13 cellular contexts compared by ENCODE assay signal in genomic region chr2:181354626-181355025, GRCh38.
DNase-seq lines count a peak whose midpoint lies in the region; ATAC-seq lines count a peak whose summit lies in the region.
"Had no signal": no experiment of that assay in that cellular context is flagged by ENCODE, and none has a peak within 500 bp of the region (broad histone marks: within the 10 kb centered on the region; RNA-seq: fewer than 3 reads in every experiment).

No MANE protein-coding gene starts in this region.

- no peak overlapping the region for H3K4me3 Mint-ChIP-seq in stimulated activated naive CD8-positive, alpha-beta T cell treated with anti-CD3 and anti-CD28 coated beads, Interleukin-15, amount 100 ng/mL, for 72 hours
- no peak overlapping the region for H3K4me3 Mint-ChIP-seq in activated CD8-positive, alpha-beta T cell treated with anti-CD3 and anti-CD28 coated beads, Interleukin-2, amount 10 ng/mL, durations not matched to agents 7 days and 5 days
- H3K4me3 Mint-ChIP-seq: memory B cell had no signal

- peaks cover 44% of the 10 kb centered on the region for H3K4me1 Mint-ChIP-seq in stimulated activated naive CD8-positive, alpha-beta T cell treated with anti-CD3 and anti-CD28 coated beads, Interleukin-15, amount 100 ng/mL, for 72 hours
- peaks cover 16% of the 10 kb centered on the region for H3K4me1 Mint-ChIP-seq in activated CD8-positive, alpha-beta T cell treated with anti-CD3 and anti-CD28 coated beads, Interleukin-2, amount 10 ng/mL, durations not matched to agents 7 days and 5 days (ENCODE audit: low read depth)

- peaks cover 16% of the 10 kb centered on the region for H3K36me3 Mint-ChIP-seq in activated CD8-positive, alpha-beta T cell treated with anti-CD3 and anti-CD28 coated beads, Interleukin-2, amount 10 ng/mL, durations not matched to agents 7 days and 5 days (ENCODE audit: low read depth)
- H3K36me3 Mint-ChIP-seq: memory B cell had no signal

- DNase-seq in stimulated activated naive CD8-positive, alpha-beta T cell treated with anti-CD3 and anti-CD28 coated beads, Interleukin-15, amount 100 ng/mL, for 72 hours = no peak
- no peak for DNase-seq in stimulated activated naive CD8-positive, alpha-beta T cell treated with anti-CD3 and anti-CD28 coated beads, Interleukin-15, Interleukin-2, amounts not matched to agents 100 U/mL and 50 U/mL, for 24 hours
- DNase-seq in RPMI7951 (ENCODE audit: low read depth) = peak; percentile 69
- DNase-seq in fibroblast of peridontal ligament (ENCODE audit: extremely low read depth) = peak; percentile 87
- no peak for DNase-seq in activated T-cell treated with anti-CD3 and anti-CD28 coated beads, Interleukin-2, amount 50 U/mL, for 48 hours
- no peak for DNase-seq in activated CD4-positive, alpha-beta T cell treated with anti-CD3 and anti-CD28 coated beads, Interleukin-2, amount 50 U/mL, for 1 hour
- no peak for DNase-seq in activated CD8-positive, alpha-beta T cell treated with anti-CD3 and anti-CD28 coated beads, Interleukin-2, amount 10 ng/mL, durations not matched to agents 7 days and 5 days
- no peak for DNase-seq in NCI-H510A (lab: John Stamatoyannopoulos, UW)
- DNase-seq: cerebellar nuclear complex, NCI-H187, retina, upper lobe of left lung had no signal

- no peak overlapping the region for H3K27ac Mint-ChIP-seq in stimulated activated naive CD8-positive, alpha-beta T cell treated with anti-CD3 and anti-CD28 coated beads, Interleukin-15, amount 100 ng/mL, for 72 hours
- no peak overlapping the region for H3K27ac Mint-ChIP-seq in activated CD8-positive, alpha-beta T cell treated with anti-CD3 and anti-CD28 coated beads, Interleukin-2, amount 10 ng/mL, durations not matched to agents 7 days and 5 days
- H3K27ac Mint-ChIP-seq: memory B cell had no signal

- no peaks in the 10 kb centered on the region for H3K9me3 Mint-ChIP-seq in stimulated activated naive CD8-positive, alpha-beta T cell treated with anti-CD3 and anti-CD28 coated beads, Interleukin-15, amount 100 ng/mL, for 72 hours
- H3K9me3 Mint-ChIP-seq in activated CD8-positive, alpha-beta T cell treated with anti-CD3 and anti-CD28 coated beads, Interleukin-2, amount 10 ng/mL, durations not matched to agents 7 days and 5 days (ENCODE audit: insufficient read depth) = peaks cover 10% of the 10 kb centered on the region

- H3K27me3 Mint-ChIP-seq in stimulated activated naive CD8-positive, alpha-beta T cell treated with anti-CD3 and anti-CD28 coated beads, Interleukin-15, amount 100 ng/mL, for 72 hours = no peaks in the 10 kb centered on the region
- no peaks in the 10 kb centered on the region for H3K27me3 Mint-ChIP-seq in activated CD8-positive, alpha-beta T cell treated with anti-CD3 and anti-CD28 coated beads, Interleukin-2, amount 10 ng/mL, durations not matched to agents 7 days and 5 days (ENCODE audit: low read depth)
- H3K27me3 Mint-ChIP-seq: memory B cell had no signal

- POLR2A ChIA-PET in activated CD8-positive, alpha-beta T cell treated with anti-CD3 and anti-CD28 coated beads, Interleukin-2, amount 10 ng/mL, durations not matched to agents 7 days and 5 days (lab: Charles Lee) = no interaction called here

- ATAC-seq in stimulated activated naive CD8-positive, alpha-beta T cell treated with anti-CD3 and anti-CD28 coated beads, Interleukin-15, amount 100 ng/mL, for 72 hours = peak; percentile 76
- ATAC-seq in stimulated activated naive CD8-positive, alpha-beta T cell treated with anti-CD3 and anti-CD28 coated beads, Interleukin-15, Interleukin-2, amounts not matched to agents 100 U/mL and 50 U/mL, for 24 hours = no peak
- ATAC-seq in activated CD8-positive, alpha-beta T cell treated with anti-CD3 and anti-CD28 coated beads, Interleukin-2, amount 10 ng/mL, durations not matched to agents 7 days and 5 days = no peak

- CTCF ChIA-PET in activated CD8-positive, alpha-beta T cell treated with anti-CD3 and anti-CD28 coated beads, Interleukin-2, amount 10 ng/mL, durations not matched to agents 7 days and 5 days (lab: Charles Lee) = interaction anchor here (1.1 kb wide), 1 partner anchor 25 kb away, joined by 3 read pairs; no protein-coding TSS in a partner anchor

Comparison
In these comparisons a context has a peak if more than half of its experiments do, and no peak if none do; other contexts are left out.
1. DNase-seq: peak in RPMI7951 (single experiment) and fibroblast of peridontal ligament (single experiment); none in stimulated activated naive CD8-positive, alpha-beta T cell treated with anti-CD3 and anti-CD28 coated beads, Interleukin-15, amount 100 ng/mL, for 72 hours (0 of 2), stimulated activated naive CD8-positive, alpha-beta T cell treated with anti-CD3 and anti-CD28 coated beads, Interleukin-15, Interleukin-2, amounts not matched to agents 100 U/mL and 50 U/mL, for 24 hours (single experiment), activated T-cell treated with anti-CD3 and anti-CD28 coated beads, Interleukin-2, amount 50 U/mL, for 48 hours (0 of 2), activated CD4-positive, alpha-beta T cell treated with anti-CD3 and anti-CD28 coated beads, Interleukin-2, amount 50 U/mL, for 1 hour (single experiment), activated CD8-positive, alpha-beta T cell treated with anti-CD3 and anti-CD28 coated beads, Interleukin-2, amount 10 ng/mL, durations not matched to agents 7 days and 5 days (single experiment) and NCI-H510A (single experiment).